Comparison of ENCODE assay signal across 18 cellular contexts in the genomic region with DNA sequence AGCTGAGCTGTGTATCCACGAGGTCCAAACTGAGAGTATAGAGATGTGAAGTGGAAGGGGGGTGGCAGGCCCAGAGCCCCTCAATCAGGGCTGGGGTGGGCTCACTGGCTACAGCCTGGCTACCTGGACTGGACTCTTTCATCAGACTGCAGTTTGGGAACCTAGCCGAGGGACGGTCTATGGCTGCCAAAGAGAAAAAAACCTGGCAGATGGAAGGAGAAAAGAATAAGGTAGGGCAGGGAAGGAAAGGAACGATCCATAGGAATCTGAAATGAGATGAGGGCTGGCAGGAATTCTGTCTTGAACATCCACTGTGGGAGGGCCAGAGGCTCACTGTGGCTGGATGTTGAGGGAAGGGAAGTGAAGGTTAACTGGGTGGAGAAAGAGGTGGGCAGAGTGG.
A peak's percentile ranks its signal among the peaks of the same experiment; 100 is the strongest.
DNase-seq lines count a peak whose midpoint lies in the region; ATAC-seq and TF ChIP-seq lines count a peak whose summit lies in the region.
"Had no signal": no experiment of that assay in that cellular context is flagged by ENCODE, and none has a peak within 500 bp of the region (broad histone marks: within the 10 kb centered on the region; RNA-seq: fewer than 3 reads in every experiment).

No MANE protein-coding gene starts in this region.

- H3K27ac ChIP-seq in upper lobe of left lung: no peak overlapping the region
- H3K27ac ChIP-seq: GM23248 had no signal

- H3K4me3 ChIP-seq in upper lobe of left lung: no peak overlapping the region
- H3K4me3 ChIP-seq: GM23248, HAP-1 had no signal

- DNase-seq in stimulated activated naive CD8-positive, alpha-beta T cell treated with anti-CD3 and anti-CD28 coated beads, Interleukin-15, Interleukin-2, amounts not matched to agents 100 U/mL and 50 U/mL, for 24 hours: no peak
- no peak for DNase-seq in activated T-helper 2 cell treated with anti-CD3 and anti-CD28 coated beads, Interferon-gamma antibody, Interleukin-2, Interleukin-4, amounts not matched to agents 10 μg/mL and 5 μg/mL and 100 μg/mL, durations not matched to agents 14 hours and 24 hours and 36 hours (ENCODE audit: low spot score)
- DNase-seq in stimulated activated naive CD8-positive, alpha-beta T cell treated with anti-CD3 and anti-CD28 coated beads, Interleukin-15, amount 100 ng/mL, for 72 hours: no peak
- no peak for DNase-seq in COR-L47 (lab: John Stamatoyannopoulos, UW)
- no peak for DNase-seq in HEK293T (ENCODE audit: extremely low spot score)
- DNase-seq in upper lobe of left lung: no peak
- DNase-seq: ACHN; BE2C; Caco-2; CD4-positive, CD25-positive, alpha-beta regulatory T cell; CD8-positive, alpha-beta memory T cell; GDM1; GM23248; HFFc6 had no signal

- no peaks in the 10 kb centered on the region for H3K9me3 Mint-ChIP-seq in stimulated activated naive CD8-positive, alpha-beta T cell treated with anti-CD3 and anti-CD28 coated beads, Interleukin-15, Interleukin-2, amounts not matched to agents 100 ng/mL and 50 ng/mL, for 24 hours
- no peaks in the 10 kb centered on the region for H3K9me3 Mint-ChIP-seq in activated T-helper 2 cell treated with anti-CD3 and anti-CD28 coated beads, Interferon-gamma antibody, Interleukin-2, Interleukin-4, amounts not matched to agents 10 μg/mL and 5 μg/mL and 100 μg/mL, durations not matched to agents 14 hours and 24 hours and 36 hours
- no peaks in the 10 kb centered on the region for H3K9me3 Mint-ChIP-seq in stimulated activated naive CD8-positive, alpha-beta T cell treated with anti-CD3 and anti-CD28 coated beads, Interleukin-15, amount 100 ng/mL, for 72 hours
- H3K9me3 Mint-ChIP-seq: HFFc6, IgD-negative memory B cell had no signal

- H3K36me3 Mint-ChIP-seq in stimulated activated naive CD8-positive, alpha-beta T cell treated with anti-CD3 and anti-CD28 coated beads, Interleukin-15, Interleukin-2, amounts not matched to agents 100 ng/mL and 50 ng/mL, for 24 hours (ENCODE audit: low read depth): no peaks in the 10 kb centered on the region
- no peaks in the 10 kb centered on the region for H3K36me3 Mint-ChIP-seq in activated T-helper 2 cell treated with anti-CD3 and anti-CD28 coated beads, Interferon-gamma antibody, Interleukin-2, Interleukin-4, amounts not matched to agents 10 μg/mL and 5 μg/mL and 100 μg/mL, durations not matched to agents 14 hours and 24 hours and 36 hours (ENCODE audit: low read depth)
- H3K36me3 Mint-ChIP-seq: CD4-positive, CD25-positive, alpha-beta regulatory T cell; CD8-positive, alpha-beta memory T cell had no signal

- peak overlapping the region; percentile 27 for H3K27ac Mint-ChIP-seq in stimulated activated naive CD8-positive, alpha-beta T cell treated with anti-CD3 and anti-CD28 coated beads, Interleukin-15, Interleukin-2, amounts not matched to agents 100 ng/mL and 50 ng/mL, for 24 hours
- H3K27ac Mint-ChIP-seq in activated T-helper 2 cell treated with anti-CD3 and anti-CD28 coated beads, Interferon-gamma antibody, Interleukin-2, Interleukin-4, amounts not matched to agents 10 μg/mL and 5 μg/mL and 100 μg/mL, durations not matched to agents 14 hours and 24 hours and 36 hours: peak overlapping the region; percentile 76
- peak overlapping the region; percentile 66 to 85 for H3K27ac Mint-ChIP-seq in stimulated activated naive CD8-positive, alpha-beta T cell treated with anti-CD3 and anti-CD28 coated beads, Interleukin-15, amount 100 ng/mL, for 72 hours
- H3K27ac Mint-ChIP-seq: CD4-positive, CD25-positive, alpha-beta regulatory T cell; CD8-positive, alpha-beta memory T cell; HFFc6; IgD-negative memory B cell had no signal

- no peaks in the 10 kb centered on the region for H3K36me3 ChIP-seq in upper lobe of left lung
- H3K36me3 ChIP-seq: HAP-1 had no signal

- CTCF ChIA-PET in HEK293T (lab: Yijun Ruan, JAX): no interaction called here

- TF ChIP-seq POLR2A in upper lobe of left lung (IDR thresholded peaks at IDR 0.05): no peak

- no peaks in the 10 kb centered on the region for H3K9me3 ChIP-seq in upper lobe of left lung
- H3K9me3 ChIP-seq: BE2C, Caco-2, HAP-1 had no signal

- TF ChIP-seq CTCF in upper lobe of left lung (IDR thresholded peaks at IDR 0.05): no peak

- no peak overlapping the region for H3K4me3 Mint-ChIP-seq in stimulated activated naive CD8-positive, alpha-beta T cell treated with anti-CD3 and anti-CD28 coated beads, Interleukin-15, Interleukin-2, amounts not matched to agents 100 ng/mL and 50 ng/mL, for 24 hours
- H3K4me3 Mint-ChIP-seq in activated T-helper 2 cell treated with anti-CD3 and anti-CD28 coated beads, Interferon-gamma antibody, Interleukin-2, Interleukin-4, amounts not matched to agents 10 μg/mL and 5 μg/mL and 100 μg/mL, durations not matched to agents 14 hours and 24 hours and 36 hours (ENCODE audit: low read depth): no peak overlapping the region
- no peak overlapping the region for H3K4me3 Mint-ChIP-seq in stimulated activated naive CD8-positive, alpha-beta T cell treated with anti-CD3 and anti-CD28 coated beads, Interleukin-15, amount 100 ng/mL, for 72 hours
- H3K4me3 Mint-ChIP-seq: CD4-positive, CD25-positive, alpha-beta regulatory T cell; CD8-positive, alpha-beta memory T cell; HFFc6; IgD-negative memory B cell had no signal

- peaks cover 21% of the 10 kb centered on the region for H3K4me1 Mint-ChIP-seq in stimulated activated naive CD8-positive, alpha-beta T cell treated with anti-CD3 and anti-CD28 coated beads, Interleukin-15, Interleukin-2, amounts not matched to agents 100 ng/mL and 50 ng/mL, for 24 hours (ENCODE audit: low read depth)
- peaks cover 36% of the 10 kb centered on the region for H3K4me1 Mint-ChIP-seq in activated T-helper 2 cell treated with anti-CD3 and anti-CD28 coated beads, Interferon-gamma antibody, Interleukin-2, Interleukin-4, amounts not matched to agents 10 μg/mL and 5 μg/mL and 100 μg/mL, durations not matched to agents 14 hours and 24 hours and 36 hours (ENCODE audit: low read depth)
- peaks cover 44% of the 10 kb centered on the region for H3K4me1 Mint-ChIP-seq in stimulated activated naive CD8-positive, alpha-beta T cell treated with anti-CD3 and anti-CD28 coated beads, Interleukin-15, amount 100 ng/mL, for 72 hours
- H3K4me1 Mint-ChIP-seq: CD4-positive, CD25-positive, alpha-beta regulatory T cell; IgD-negative memory B cell had no signal

- POLR2A ChIA-PET in HEK293T (lab: Yijun Ruan, JAX): no interaction called here

- H3K4me1 ChIP-seq in upper lobe of left lung: no peaks in the 10 kb centered on the region
- H3K4me1 ChIP-seq: BE2C, Caco-2, HAP-1 had no signal

- no peak for ATAC-seq in stimulated activated naive CD8-positive, alpha-beta T cell treated with anti-CD3 and anti-CD28 coated beads, Interleukin-15, Interleukin-2, amounts not matched to agents 100 U/mL and 50 U/mL, for 24 hours
- no peak for ATAC-seq in stimulated activated naive CD8-positive, alpha-beta T cell treated with anti-CD3 and anti-CD28 coated beads, Interleukin-15, amount 100 ng/mL, for 72 hours
- no peak for ATAC-seq in upper lobe of left lung (ENCODE audit: low FRiP score in 2 of 2)
- ATAC-seq: HepG2 had no signal

- TF ChIP-seq EP300 in upper lobe of left lung (IDR thresholded peaks at IDR 0.05): no peak

- peaks cover 17% of the 10 kb centered on the region for H3K27me3 Mint-ChIP-seq in stimulated activated naive CD8-positive, alpha-beta T cell treated with anti-CD3 and anti-CD28 coated beads, Interleukin-15, Interleukin-2, amounts not matched to agents 100 ng/mL and 50 ng/mL, for 24 hours
- H3K27me3 Mint-ChIP-seq in activated T-helper 2 cell treated with anti-CD3 and anti-CD28 coated beads, Interferon-gamma antibody, Interleukin-2, Interleukin-4, amounts not matched to agents 10 μg/mL and 5 μg/mL and 100 μg/mL, durations not matched to agents 14 hours and 24 hours and 36 hours (ENCODE audit: low read depth): no peaks in the 10 kb centered on the region
- peaks cover 25% of the 10 kb centered on the region for H3K27me3 Mint-ChIP-seq in stimulated activated naive CD8-positive, alpha-beta T cell treated with anti-CD3 and anti-CD28 coated beads, Interleukin-15, amount 100 ng/mL, for 72 hours
- H3K27me3 Mint-ChIP-seq: IgD-negative memory B cell had no signal

- 69 to 70% methylated on average over 4 of the region's 4 CpGs for WGBS in upper lobe of left lung, 2 donors

- intact Hi-C loops in activated T-helper 2 cell treated with anti-CD3 and anti-CD28 coated beads, Interferon-gamma antibody, Interleukin-2, Interleukin-4, amounts not matched to agents 10 μg/mL and 5 μg/mL and 100 μg/mL, durations not matched to agents 14 hours and 24 hours and 36 hours (cut with micrococcal nuclease): loop anchor here (5.0 to 10.0 kb wide), 3 partner anchors 56 to 226 kb away; a partner anchor contains a TSS

- H3K27me3 ChIP-seq in upper lobe of left lung: no peaks in the 10 kb centered on the region
- H3K27me3 ChIP-seq: BE2C had no signal

TF ChIP-seq in HEK293T, 16 proteins besides CTCF, POLR2A, EP300 and RAD21:
- no peak for TF ChIP-seq BHLHE40 (IDR thresholded peaks at IDR 0.05; ENCODE audit: borderline replicate concordance)
- TF ChIP-seq, protein P1, sequence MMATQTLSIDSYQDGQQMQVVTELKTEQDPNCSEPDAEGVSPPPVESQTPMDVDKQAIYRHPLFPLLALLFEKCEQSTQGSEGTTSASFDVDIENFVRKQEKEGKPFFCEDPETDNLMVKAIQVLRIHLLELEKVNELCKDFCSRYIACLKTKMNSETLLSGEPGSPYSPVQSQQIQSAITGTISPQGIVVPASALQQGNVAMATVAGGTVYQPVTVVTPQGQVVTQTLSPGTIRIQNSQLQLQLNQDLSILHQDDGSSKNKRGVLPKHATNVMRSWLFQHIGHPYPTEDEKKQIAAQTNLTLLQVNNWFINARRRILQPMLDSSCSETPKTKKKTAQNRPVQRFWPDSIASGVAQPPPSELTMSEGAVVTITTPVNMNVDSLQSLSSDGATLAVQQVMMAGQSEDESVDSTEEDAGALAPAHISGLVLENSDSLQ (IDR thresholded peaks at IDR 0.05): no peak
- no peak for TF ChIP-seq LEF1 (IDR thresholded peaks at IDR 0.05; ENCODE audit: borderline replicate concordance)
- no peak for TF ChIP-seq SP1 (IDR thresholded peaks at IDR 0.05)
- no peak for TF ChIP-seq NFRKB (IDR thresholded peaks at IDR 0.05)
- no peak for TF ChIP-seq FOXM1 (IDR thresholded peaks at IDR 0.05; ENCODE audit: borderline replicate concordance)
- TF ChIP-seq ELF4 (IDR thresholded peaks at IDR 0.05): no peak
- TF ChIP-seq ZNF384 (IDR thresholded peaks at IDR 0.05): no peak
- no peak for TF ChIP-seq L3MBTL2 (conservative IDR thresholded peaks at IDR 0.05)
- TF ChIP-seq SUZ12 (IDR thresholded peaks at IDR 0.05): no peak
- TF ChIP-seq CTBP1 (IDR thresholded peaks at IDR 0.05; ENCODE audit: borderline replicate concordance): no peak
- TF ChIP-seq HDGF (IDR thresholded peaks at IDR 0.05; ENCODE audit: borderline replicate concordance): no peak
